In the genomic region with DNA sequence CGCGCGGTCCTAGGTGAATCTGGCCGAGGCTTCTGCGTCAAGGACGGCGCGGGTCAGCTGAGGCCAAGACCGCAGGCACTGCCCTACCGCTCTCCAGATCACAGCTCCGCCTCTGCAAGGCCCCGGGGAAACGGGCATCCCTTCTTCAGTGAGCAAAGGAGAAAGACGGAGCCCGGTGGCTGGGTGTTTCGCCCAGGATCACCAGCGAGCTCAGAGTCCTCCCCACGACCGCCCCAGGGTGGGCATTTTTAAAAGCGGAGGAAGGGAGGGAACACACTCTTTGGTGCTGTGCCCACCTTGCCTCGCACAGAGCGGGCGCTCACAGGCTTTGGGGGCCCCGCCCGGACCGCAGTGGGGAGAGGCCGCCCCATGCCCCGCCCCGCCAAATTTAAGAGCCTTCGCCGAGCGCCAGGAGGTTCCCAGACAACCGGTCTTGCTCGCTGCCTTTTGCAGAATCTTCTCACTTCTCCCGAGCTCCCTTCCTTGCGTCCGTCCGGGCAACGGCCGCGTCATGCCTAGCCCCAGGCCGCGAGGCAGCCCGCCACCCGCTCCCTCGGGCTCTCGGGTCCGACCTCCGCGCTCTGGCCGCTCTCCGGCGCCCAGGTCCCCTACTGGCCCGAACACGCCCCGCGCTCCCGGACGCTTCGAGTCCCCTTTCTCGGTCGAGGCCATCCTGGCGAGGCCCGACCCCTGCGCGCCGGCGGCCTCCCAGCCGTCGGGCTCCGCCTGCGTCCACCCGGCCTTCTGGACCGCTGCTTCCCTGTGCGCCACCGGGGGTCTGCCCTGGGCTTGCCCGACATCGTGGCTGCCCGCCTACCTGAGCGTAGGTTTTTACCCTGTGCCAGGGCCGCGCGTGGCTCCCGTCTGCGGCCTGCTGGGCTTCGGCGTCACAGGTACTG, we compare ENCODE assay signal across 10 cellular contexts. TPM values are rescaled to one million over a fixed set of nuclear protein-coding genes. Genes with fewer than 3 reads are reported as not detected.
DNase-seq lines count a peak whose midpoint lies in the region; ATAC-seq, FAIRE-seq and TF ChIP-seq lines count a peak whose summit lies in the region.
"Had no signal": no experiment of that assay in that cellular context is flagged by ENCODE, and none has a peak within 500 bp of the region (broad histone marks: within the 10 kb centered on the region; RNA-seq: fewer than 3 reads in every experiment).

A gene with protein sequence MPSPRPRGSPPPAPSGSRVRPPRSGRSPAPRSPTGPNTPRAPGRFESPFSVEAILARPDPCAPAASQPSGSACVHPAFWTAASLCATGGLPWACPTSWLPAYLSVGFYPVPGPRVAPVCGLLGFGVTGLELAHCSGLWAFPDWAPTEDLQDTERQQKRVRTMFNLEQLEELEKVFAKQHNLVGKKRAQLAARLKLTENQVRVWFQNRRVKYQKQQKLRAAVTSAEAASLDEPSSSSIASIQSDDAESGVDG (plus strand): TSS at position 419 of the 899 bp plus-strand sequence. CDS start 93 bp downstream, at position 512.

- no peak for TF ChIP-seq CTCF in A549 (IDR thresholded peaks at IDR 0.05)

- ATAC-seq in A549 (peak; percentile 66 to 71), HG03442 (IDR thresholded peaks at IDR 0.05; ENCODE audit: unreplicated experiment) (no peak)
- no peak for ATAC-seq in central memory CD8-positive, alpha-beta T cell (replicated peaks; ENCODE audit: extremely low read depth, poor library complexity, severe bottlenecking)

- H3K9me3 ChIP-seq in A549 = peaks cover 5% of the 10 kb centered on the region; the same call in 2 of the 3 replicates
- H3K9me3 ChIP-seq in HUES6 (ENCODE audit: control insufficient read depth, insufficient read depth, low read depth, low read length) = no peaks in the 10 kb centered on the region
- H3K9me3 ChIP-seq: adrenal gland had no signal

- no peak for TF ChIP-seq EP300 in A549 (IDR thresholded peaks at IDR 0.05)

- 31% methylated on average over 68 of the region's 87 CpGs for WGBS in A549 (ENCODE audit: missing lambda C conversion rate)

- no peaks in the 10 kb centered on the region for H3K9me3 Mint-ChIP-seq in central memory CD8-positive, alpha-beta T cell

- no peaks in the 10 kb centered on the region for H3K4me1 Mint-ChIP-seq in central memory CD8-positive, alpha-beta T cell

- H3K36me3 Mint-ChIP-seq in central memory CD8-positive, alpha-beta T cell (ENCODE audit: insufficient read depth) = no peaks in the 10 kb centered on the region

- TF ChIP-seq POLR2A in A549 (IDR thresholded peaks at IDR 0.05; ENCODE audit: low read length) (no peak), H54 (IDR thresholded peaks at IDR 0.05; ENCODE audit: low read depth, low read length) (no peak)

- TF ChIP-seq RAD21 in A549 (conservative IDR thresholded peaks at IDR 0.05 in 1 of 2, IDR thresholded peaks at IDR 0.05 in 1 of 2) = no peak

- DNase-seq in A549 (ENCODE audit: low read depth in 1 of 2, low spot score in 1 of 2) = no peak
- DNase-seq in central memory CD8-positive, alpha-beta T cell (ENCODE audit: low spot score in 2 of 2) = no peak
- peak; percentile 87 for DNase-seq in mesenteric fat pad (ENCODE audit: low spot score)
- DNase-seq in RKO (ENCODE audit: low spot score) = no peak
- no peak for DNase-seq in H54 (ENCODE audit: insufficient read length, low spot score)
- no peak for DNase-seq in 8988T
- DNase-seq: Kasumi-1 had no signal

- POLR2A ChIA-PET in A549 (lab: Yijun Ruan, JAX) = interaction anchor here (0.8 to 1.0 kb wide), 2 partner anchors 10 to 32 kb away, joined by 3 read pairs; a partner anchor contains a TSS

- no peaks in the 10 kb centered on the region for H3K36me3 ChIP-seq in HUES6 (ENCODE audit: control insufficient read depth, insufficient read depth, low read length)
- H3K36me3 ChIP-seq: adrenal gland had no signal

- peaks cover 78% of the 10 kb centered on the region for H3K27me3 Mint-ChIP-seq in central memory CD8-positive, alpha-beta T cell

- peak within 1 kb of the TSS; percentile 41 for H3K4me3 ChIP-seq in A549
- H3K4me3 ChIP-seq in HUES6 (ENCODE audit: low read depth, low read length) = peak within 1 kb of the TSS; percentile 56

- peak within 1 kb of the TSS; percentile 72 for H3K4me2 ChIP-seq in A549

- CTCF ChIA-PET in A549 (lab: Yijun Ruan, JAX) = interaction anchor here (0.7 to 3.4 kb wide), 5 partner anchors 10 to 58 kb away, joined by 3 to 20 read pairs (median 12); no protein-coding TSS in a partner anchor

- peak within 1 kb of the TSS; percentile 31 for H3K4me3 Mint-ChIP-seq in central memory CD8-positive, alpha-beta T cell

- FAIRE-seq in A549 (lab: Jason Lieb, UNC) (no peak), H54 (lab: Jason Lieb, UNC) (no peak)

- H3K4me1 ChIP-seq in A549 (peaks cover 12% of the 10 kb centered on the region), HUES6 (ENCODE audit: control insufficient read depth, insufficient read depth, low read length) (no peaks in the 10 kb centered on the region)

- no peak within 1 kb of the TSS for H3K9ac ChIP-seq in HUES6 (ENCODE audit: low read length)

- H3K27ac ChIP-seq in A549 = peak within 1 kb of the TSS in 1 of 2 experiments; percentile 46; a peak in 3 of 6 replicates
- no peak within 1 kb of the TSS for H3K27ac ChIP-seq in HUES6 (ENCODE audit: low read depth, low read length)
- H3K27ac ChIP-seq: adrenal gland had no signal

- H3K27me3 ChIP-seq in HUES6 (ENCODE audit: control insufficient read depth, insufficient read depth, low read length) = peaks cover 79% of the 10 kb centered on the region

- H3K27ac Mint-ChIP-seq in central memory CD8-positive, alpha-beta T cell (ENCODE audit: low read depth) = no peak within 1 kb of the TSS

TF ChIP-seq in A549, 52 proteins besides CTCF, POLR2A, EP300 and RAD21:
- TF ChIP-seq, protein P1, sequence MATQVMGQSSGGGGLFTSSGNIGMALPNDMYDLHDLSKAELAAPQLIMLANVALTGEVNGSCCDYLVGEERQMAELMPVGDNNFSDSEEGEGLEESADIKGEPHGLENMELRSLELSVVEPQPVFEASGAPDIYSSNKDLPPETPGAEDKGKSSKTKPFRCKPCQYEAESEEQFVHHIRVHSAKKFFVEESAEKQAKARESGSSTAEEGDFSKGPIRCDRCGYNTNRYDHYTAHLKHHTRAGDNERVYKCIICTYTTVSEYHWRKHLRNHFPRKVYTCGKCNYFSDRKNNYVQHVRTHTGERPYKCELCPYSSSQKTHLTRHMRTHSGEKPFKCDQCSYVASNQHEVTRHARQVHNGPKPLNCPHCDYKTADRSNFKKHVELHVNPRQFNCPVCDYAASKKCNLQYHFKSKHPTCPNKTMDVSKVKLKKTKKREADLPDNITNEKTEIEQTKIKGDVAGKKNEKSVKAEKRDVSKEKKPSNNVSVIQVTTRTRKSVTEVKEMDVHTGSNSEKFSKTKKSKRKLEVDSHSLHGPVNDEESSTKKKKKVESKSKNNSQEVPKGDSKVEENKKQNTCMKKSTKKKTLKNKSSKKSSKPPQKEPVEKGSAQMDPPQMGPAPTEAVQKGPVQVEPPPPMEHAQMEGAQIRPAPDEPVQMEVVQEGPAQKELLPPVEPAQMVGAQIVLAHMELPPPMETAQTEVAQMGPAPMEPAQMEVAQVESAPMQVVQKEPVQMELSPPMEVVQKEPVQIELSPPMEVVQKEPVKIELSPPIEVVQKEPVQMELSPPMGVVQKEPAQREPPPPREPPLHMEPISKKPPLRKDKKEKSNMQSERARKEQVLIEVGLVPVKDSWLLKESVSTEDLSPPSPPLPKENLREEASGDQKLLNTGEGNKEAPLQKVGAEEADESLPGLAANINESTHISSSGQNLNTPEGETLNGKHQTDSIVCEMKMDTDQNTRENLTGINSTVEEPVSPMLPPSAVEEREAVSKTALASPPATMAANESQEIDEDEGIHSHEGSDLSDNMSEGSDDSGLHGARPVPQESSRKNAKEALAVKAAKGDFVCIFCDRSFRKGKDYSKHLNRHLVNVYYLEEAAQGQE (IDR thresholded peaks at IDR 0.05) = no peak
- TF ChIP-seq, protein P2, sequence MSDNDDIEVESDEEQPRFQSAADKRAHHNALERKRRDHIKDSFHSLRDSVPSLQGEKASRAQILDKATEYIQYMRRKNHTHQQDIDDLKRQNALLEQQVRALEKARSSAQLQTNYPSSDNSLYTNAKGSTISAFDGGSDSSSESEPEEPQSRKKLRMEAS (IDR thresholded peaks at IDR 0.05) = peak; percentile 33
- TF ChIP-seq GATA3 (IDR thresholded peaks at IDR 0.05; ENCODE audit: borderline replicate concordance) = no peak
- TF ChIP-seq, protein P3, sequence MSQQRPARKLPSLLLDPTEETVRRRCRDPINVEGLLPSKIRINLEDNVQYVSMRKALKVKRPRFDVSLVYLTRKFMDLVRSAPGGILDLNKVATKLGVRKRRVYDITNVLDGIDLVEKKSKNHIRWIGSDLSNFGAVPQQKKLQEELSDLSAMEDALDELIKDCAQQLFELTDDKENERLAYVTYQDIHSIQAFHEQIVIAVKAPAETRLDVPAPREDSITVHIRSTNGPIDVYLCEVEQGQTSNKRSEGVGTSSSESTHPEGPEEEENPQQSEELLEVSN (IDR thresholded peaks at IDR 0.05; ENCODE audit: borderline replicate concordance, low read depth) = peak; percentile 64; the same call in 1 of the 2 replicates
TF ChIP-seq in A549: peak in this region for 2.

RNA-seq across cellular contexts. Expression of the gene that starts here (rescaled TPM):
- polyA plus RNA-seq in A549 (2011; rRNA removed) = not detected in 2 replicates
- not detected in 2 replicates for polyA plus RNA-seq in A549 (2012; cell fraction: cytosol; rRNA removed)
- 0.07 TPM in 1 of 2 replicates, not detected in the other for polyA plus RNA-seq in A549 (2012; cell fraction: nucleus; rRNA removed)
- polyA plus RNA-seq in A549 (2017; fragmentation: RNase III; extraction: RNeasy Plus Mini Kit Qiagen cat#74134 plus additional on column Dnase treatment) = 0.03 to 0.07 TPM (median 0.04 TPM) in 3 replicates
- polyA minus RNA-seq in A549 (2011; rRNA and poly(A)+ RNA removed) = not detected in 2 replicates
- not detected for total RNA-seq in mesenteric fat pad
- total RNA-seq: adrenal gland had no signal

Comparison
In these comparisons a context has a peak if more than half of its experiments do, and no peak if none do; other contexts are left out.
1. Peak in ATAC-seq, H3K4me3 ChIP-seq and H3K4me2 ChIP-seq in A549; RNA of the gene not detected or under 1 TPM.
2. Peak in DNase-seq in mesenteric fat pad; RNA of the gene not detected or under 1 TPM.